ENCODE assay signal across 20 cellular contexts in the genomic region with DNA sequence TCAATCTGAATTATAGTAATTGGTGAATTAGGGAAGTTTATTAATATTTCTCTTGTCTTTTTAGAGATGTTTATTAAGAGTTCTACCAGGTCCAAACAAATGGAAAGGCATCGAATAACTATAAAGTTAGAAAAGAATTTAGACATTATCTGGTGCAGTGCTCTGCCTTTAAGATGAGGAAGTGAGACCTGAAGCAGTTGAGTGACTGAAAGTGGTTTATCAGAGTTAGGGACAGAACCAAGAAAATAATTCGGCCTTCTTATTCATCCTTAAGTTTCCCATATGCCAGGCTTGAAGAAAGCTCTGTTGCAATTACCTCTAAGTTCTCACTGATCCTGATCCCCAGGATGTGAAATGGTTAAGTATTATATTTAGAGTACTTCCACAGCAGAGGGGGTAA.
"Had no signal": no experiment of that assay in that cellular context is flagged by ENCODE, and none has a peak within 500 bp of the region (broad histone marks: within the 10 kb centered on the region; RNA-seq: fewer than 3 reads in every experiment).

No MANE protein-coding gene starts in this region.

- H3K4me3 ChIP-seq: colonic mucosa, lower lobe of right lung, prostate gland, skin epidermis, suprapubic skin, transverse colon, uterus had no signal

- H3K36me3 Mint-ChIP-seq: naive thymus-derived CD8-positive, alpha-beta T cell had no signal

- H3K36me3 ChIP-seq: brain microvascular endothelial cell, colonic mucosa, lower lobe of right lung, prostate gland, suprapubic skin, transverse colon, uterus had no signal

- H3K27me3 ChIP-seq: brain microvascular endothelial cell, colonic mucosa, foreskin keratinocyte, suprapubic skin, transverse colon, uterus had no signal

- H3K4me1 ChIP-seq: colonic mucosa, lower lobe of right lung, prostate gland, suprapubic skin, transverse colon, uterus had no signal

- H3K4me3 Mint-ChIP-seq: naive thymus-derived CD8-positive, alpha-beta T cell; stimulated activated naive CD8-positive, alpha-beta T cell treated with anti-CD3 and anti-CD28 coated beads, Interleukin-15, amount 100 ng/mL, for 72 hours had no signal

- H3K9me3 ChIP-seq: colonic mucosa, lower lobe of right lung, prostate gland, suprapubic skin, transverse colon, uterus had no signal

- H3K27ac Mint-ChIP-seq: naive thymus-derived CD8-positive, alpha-beta T cell; stimulated activated naive CD8-positive, alpha-beta T cell treated with anti-CD3 and anti-CD28 coated beads, Interleukin-15, amount 100 ng/mL, for 72 hours had no signal

- DNase-seq: activated CD4-positive, alpha-beta T cell treated with anti-CD3 and anti-CD28 coated beads, Interleukin-2, amount 50 U/mL, for 1 hour; activated CD8-positive, alpha-beta memory T cell treated with anti-CD3 and anti-CD28 coated beads, Interleukin-2, amount 50 U/mL, for 4 hours; activated effector memory CD4-positive, alpha-beta T cell treated with Interleukin-2 at 50 U/mL for 16 hours; activated naive CD4-positive, alpha-beta T cell treated with anti-CD3 and anti-CD28 coated beads, Interleukin-2, amount 50 U/mL, for 16 hours; activated T-cell treated with anti-CD3 and anti-CD28 coated beads, Interleukin-2, amount 50 U/mL, for 48 hours; aorta; brain microvascular endothelial cell; central memory CD4-positive, alpha-beta T cell; colonic mucosa; foreskin keratinocyte; glutamatergic neuron; lower lobe of right lung; naive thymus-derived CD8-positive, alpha-beta T cell; right cardiac atrium; stimulated activated naive CD8-positive, alpha-beta T cell treated with anti-CD3 and anti-CD28 coated beads, Interleukin-15, amount 100 ng/mL, for 72 hours; transverse colon; uterus had no signal

- H3K27me3 Mint-ChIP-seq: naive thymus-derived CD8-positive, alpha-beta T cell; stimulated activated naive CD8-positive, alpha-beta T cell treated with anti-CD3 and anti-CD28 coated beads, Interleukin-15, amount 100 ng/mL, for 72 hours had no signal

- ATAC-seq: foreskin keratinocyte; lower lobe of right lung; naive thymus-derived CD8-positive, alpha-beta T cell; right cardiac atrium; stimulated activated naive CD8-positive, alpha-beta T cell treated with anti-CD3 and anti-CD28 coated beads, Interleukin-15, amount 100 ng/mL, for 72 hours had no signal

- H3K4me1 Mint-ChIP-seq: naive thymus-derived CD8-positive, alpha-beta T cell; stimulated activated naive CD8-positive, alpha-beta T cell treated with anti-CD3 and anti-CD28 coated beads, Interleukin-15, amount 100 ng/mL, for 72 hours had no signal

- H3K27ac ChIP-seq: brain microvascular endothelial cell, colonic mucosa, foreskin keratinocyte, lower lobe of right lung, prostate gland, skin epidermis, suprapubic skin, transverse colon, uterus had no signal
